ENCODE assay signal across 9 cellular contexts in genomic region chr17:30117548-30118155, GRCh38. TPM values are rescaled to one million over a fixed set of nuclear protein-coding genes. Genes with fewer than 3 reads are reported as not detected.
DNase-seq lines count a peak whose midpoint lies in the region; ATAC-seq, FAIRE-seq and TF ChIP-seq lines count a peak whose summit lies in the region.
"Had no signal": no experiment of that assay in that cellular context is flagged by ENCODE, and none has a peak within 500 bp of the region (broad histone marks: within the 10 kb centered on the region; RNA-seq: fewer than 3 reads in every experiment).

No MANE protein-coding gene starts in this region.

- ATAC-seq in activated T-cell treated with anti-CD3 and anti-CD28 coated beads, Interleukin-2, amount 50 U/mL, for 4 hours: peak in 1 of 2 donors; percentile 2
- ATAC-seq in HepG2: no peak

- peaks cover 51% of the 10 kb centered on the region for H3K79me2 ChIP-seq in HepG2 (ENCODE audit: insufficient read depth, low read length)

- CTCF ChIA-PET in HepG2 (lab: Yijun Ruan, JAX; ENCODE audit: low intra/inter-chr PET ratio, low total read pairs): no interaction called here

- H3K4me3 Mint-ChIP-seq in activated T-cell treated with anti-CD3 and anti-CD28 coated beads, Interleukin-2, amount 50 U/mL, for 4 hours: peak overlapping the region; percentile 96

- H4K20me1 ChIP-seq in HepG2 (ENCODE audit: insufficient read depth, low read length): no peaks in the 10 kb centered on the region

- TF ChIP-seq EP300 in HepG2 (IDR thresholded peaks at IDR 0.05; ENCODE audit: low read depth in 2 of 2, low read length in 2 of 2): no peak
- no peak for TF ChIP-seq EP300 in HepG2 (CRISPR knock-in tag; IDR thresholded peaks at IDR 0.05; ENCODE audit: borderline replicate concordance)

- peaks cover 13 to 25% of the 10 kb centered on the region in 2 donors for H3K4me1 ChIP-seq in adrenal gland (replicated peaks in 1 of 2)
- peaks cover 47% of the 10 kb centered on the region for H3K4me1 ChIP-seq in HepG2 (ENCODE audit: insufficient read depth, low read length)
- peaks cover 7 to 21% of the 10 kb centered on the region in 2 donors for H3K4me1 ChIP-seq in thyroid gland

- H3K27ac ChIP-seq in adrenal gland (peak overlapping the region; percentile 94 to 99 (median 97)), HepG2 (ENCODE audit: extremely low read length, insufficient read depth, low read length) (peak overlapping the region; percentile 87), thyroid gland (peak overlapping the region; percentile 91 to 96 (median 95))

- TF ChIP-seq CTCF in adrenal gland (IDR thresholded peaks at IDR 0.05) (no peak), HepG2 (CRISPR knock-in tag; IDR thresholded peaks at IDR 0.05) (no peak), thyroid gland (IDR thresholded peaks at IDR 0.05) (no peak)

- no peaks in the 10 kb centered on the region for H3K9me3 Mint-ChIP-seq in activated T-cell treated with anti-CD3 and anti-CD28 coated beads, Interleukin-2, amount 50 U/mL, for 4 hours

- 23 to 33% (median 25%) methylated on average over 7 of the region's 7 CpGs for WGBS in adrenal gland, 4 donors
- WGBS in HepG2 (ENCODE audit: low lambda C conversion rate): 13% methylated on average over 7 of the region's 7 CpGs
- 39% methylated on average over 7 of the region's 7 CpGs for WGBS in thyroid gland, 2 donors

- no TSS peak for BruUV-seq in HepG2 (replicated peaks; lab: Mats Ljungman, UMichigan)

- peak overlapping the region in 3 of 4 donors; percentile 74 to 88 (median 76) for H3K4me3 ChIP-seq in adrenal gland
- H3K4me3 ChIP-seq in HepG2 (replicated peaks in 1 of 3; ENCODE audit: insufficient read depth in 1 of 3, low read depth in 2 of 3, low read length in 3 of 3): peak overlapping the region; percentile 85 to 93 (median 91)
- H3K4me3 ChIP-seq in thyroid gland (replicated peaks in 1 of 3): peak overlapping the region; percentile 37 to 60 (median 58)

- POLR2A ChIA-PET in HepG2 (lab: Yijun Ruan, JAX): interaction anchor here (0.6 to 2.5 kb wide), 7 partner anchors 8 to 227 kb away, joined by 3 to 12 read pairs (median 3); no protein-coding TSS in a partner anchor

- H3K9me3 ChIP-seq in adrenal gland (replicated peaks in 1 of 3): no peaks in the 10 kb centered on the region
- no peaks in the 10 kb centered on the region for H3K9me3 ChIP-seq in HepG2 (ENCODE audit: low read length)
- H3K9me3 ChIP-seq in thyroid gland: no peaks in the 10 kb centered on the region

- TF ChIP-seq POLR2A in adrenal gland (IDR thresholded peaks at IDR 0.05) (no peak), HepG2 (IDR thresholded peaks at IDR 0.05; ENCODE audit: insufficient read depth in 1 of 2, low read depth in 2 of 2, low read length in 2 of 2) (no peak), thyroid gland (IDR thresholded peaks at IDR 0.05) (no peak)

- peaks cover 43% of the 10 kb centered on the region for H3K4me1 Mint-ChIP-seq in activated T-cell treated with anti-CD3 and anti-CD28 coated beads, Interleukin-2, amount 50 U/mL, for 4 hours (ENCODE audit: low read depth)

- H2AFZ ChIP-seq in HepG2 (ENCODE audit: low read length): no peak overlapping the region

- H3K27me3 ChIP-seq in adrenal gland: no peaks in the 10 kb centered on the region
- H3K27me3 ChIP-seq in HepG2 (ENCODE audit: control insufficient read depth in 1 of 2, insufficient read depth in 2 of 2, low read length in 2 of 2): no peaks in the 10 kb centered on the region; a peak in 1 of 5 replicates
- H3K27me3 ChIP-seq in thyroid gland: no peaks in the 10 kb centered on the region

- TF ChIP-seq RAD21 in HepG2 (CRISPR knock-in tag; IDR thresholded peaks at IDR 0.05): no peak

- in situ Hi-C loops in HepG2 (cut with HindIII; ENCODE audit: extremely low pct_ligation_motif_present, low pct_unique_long_range_greater_than_20kb): no loop called here

- no peaks in the 10 kb centered on the region for H3K27me3 Mint-ChIP-seq in activated T-cell treated with anti-CD3 and anti-CD28 coated beads, Interleukin-2, amount 50 U/mL, for 4 hours (ENCODE audit: low read depth)

- intact Hi-C loops in adrenal gland (cut with DNase I): no loop called here
- intact Hi-C loops in HepG2 (cut with micrococcal nuclease; ENCODE audit: unreplicated experiment): no loop called here
- intact Hi-C loops in thyroid gland (cut with DNase I): no loop called here

- H3K4me2 ChIP-seq in HepG2 (ENCODE audit: low read depth, low read length): peak overlapping the region; percentile 81

- peak overlapping the region; percentile 99 for H3K9ac ChIP-seq in HepG2 (ENCODE audit: insufficient read depth, low read depth, low read length)

- peaks cover 25% of the 10 kb centered on the region for H3K36me3 Mint-ChIP-seq in activated T-cell treated with anti-CD3 and anti-CD28 coated beads, Interleukin-2, amount 50 U/mL, for 4 hours (ENCODE audit: insufficient read depth)

- no peak for FAIRE-seq in HepG2 (lab: Jason Lieb, UNC)
- FAIRE-seq: TTC549 had no signal

- H3K36me3 ChIP-seq in adrenal gland (replicated peaks in 1 of 2) (peaks cover 0 to 7% of the 10 kb centered on the region in 2 donors), HepG2 (replicated peaks in 1 of 2; ENCODE audit: control insufficient read depth in 1 of 2, insufficient read depth in 2 of 2, low read length in 2 of 2) (peaks cover 0 to 9% of the 10 kb centered on the region in 2 experiments; a peak in 3 of 5 replicates), thyroid gland (peaks cover 0 to 8% of the 10 kb centered on the region in 2 donors)

- no peak for DNase-seq in activated T-cell treated with anti-CD3 and anti-CD28 coated beads, Interleukin-2, amount 50 U/mL, for 4 hours
- DNase-seq in activated T-cell treated with anti-CD3 and anti-CD28 coated beads, Interleukin-2, amount 50 U/mL, for 1 hour: no peak
- DNase-seq in adrenal gland (no peak), HepG2 (ENCODE audit: low spot score) (no peak), thyroid gland (no peak), NCI-H2227 (lab: John Stamatoyannopoulos, UW; ENCODE audit: unreplicated experiment) (no peak), retina (no peak)
- no peak for DNase-seq in stimulated activated CD4-positive, alpha-beta T cell treated with anti-CD3 and anti-CD28 coated beads, Interleukin-1b, Interleukin-23, amount 100 ng/mL, for 48 hours

TF ChIP-seq in HepG2, 621 proteins besides CTCF, POLR2A, EP300 and RAD21:
- no peak for TF ChIP-seq SIN3B (IDR thresholded peaks at IDR 0.05; ENCODE audit: low read length)
- TF ChIP-seq RARA (CRISPR knock-in tag; IDR thresholded peaks at IDR 0.05): no peak

RNA-seq across cellular contexts. Expression of gene NSRP1, which starts 1.0 kb away (rescaled TPM):
- total RNA-seq in activated T-cell treated with anti-CD3 and anti-CD28 coated beads, Interleukin-2, amount 50 U/mL, for 4 hours: 10 to 100 TPM; 33.0 to 40.8 (median 40.2) TPM
- total RNA-seq in adrenal gland: 10 to 100 TPM in 7 of 8 donors, 1 to 10 TPM in 1; 8.9 to 60.6 (median 22.1) TPM
- polyA plus RNA-seq in adrenal gland: 10 to 100 TPM; 19.2 to 63.6 (median 36.0) TPM
- 12.7 and 14.3 TPM in 2 replicates for total RNA-seq in HepG2 (2016; rRNA removed; fragmentation: Illumina TruSeq; extraction: Trizol)
- total RNA-seq in HepG2 (2016; cell fraction: cytosol; rRNA removed; fragmentation: Illumina TruSeq; extraction: Trizol; ENCODE audit: low read depth): 4.8 and 4.9 TPM in 2 replicates
- total RNA-seq in HepG2 (2016; cell fraction: insoluble cytoplasmic fraction; rRNA removed; fragmentation: Illumina TruSeq; extraction: Trizol): 11.4 and 13.2 TPM in 2 replicates
- 6.2 and 6.9 TPM in 2 replicates for total RNA-seq in HepG2 (2016; cell fraction: membrane; rRNA removed; fragmentation: Illumina TruSeq; extraction: Trizol)
- 17.0 and 18.8 TPM in 2 replicates for total RNA-seq in HepG2 (2016; cell fraction: nucleus; rRNA removed; fragmentation: Illumina TruSeq; extraction: Trizol)
- 6.9 and 7.0 TPM in 2 replicates for polyA plus RNA-seq in HepG2 (2011; rRNA removed)
- 4.6 and 5.9 TPM in 2 replicates for polyA plus RNA-seq in HepG2 (2011; cell fraction: cytosol; rRNA removed)
- polyA plus RNA-seq in HepG2 (2011; cell fraction: nucleus; rRNA removed): 7.8 and 8.7 TPM in 2 replicates
- 9.8 and 14.0 TPM in 2 replicates for polyA plus RNA-seq in HepG2 (2012)
- polyA plus RNA-seq in HepG2 (2016; cell fraction: cytosol; fragmentation: Illumina TruSeq; extraction: Trizol; ENCODE audit: low read depth): 2.3 and 2.7 TPM in 2 replicates
- 20.2 and 23.2 TPM in 2 replicates for polyA plus RNA-seq in HepG2 (2016; cell fraction: insoluble cytoplasmic fraction; fragmentation: Illumina TruSeq; extraction: Trizol; ENCODE audit: low read depth)
- 4.3 and 5.8 TPM in 2 replicates for polyA plus RNA-seq in HepG2 (2016; cell fraction: membrane; fragmentation: Illumina TruSeq; extraction: Trizol; ENCODE audit: low read depth)
- 29.8 and 32.2 TPM in 2 replicates for polyA plus RNA-seq in HepG2 (2016; cell fraction: nucleus; fragmentation: Illumina TruSeq; extraction: Trizol; ENCODE audit: insufficient read depth, low read depth)
- polyA minus RNA-seq in HepG2 (2011; rRNA and poly(A)+ RNA removed; ENCODE audit: low replicate concordance): 5.6 and 19.0 TPM in 2 replicates
- 3.8 and 5.9 TPM in 2 replicates for polyA minus RNA-seq in HepG2 (2011; cell fraction: cytosol; rRNA and poly(A)+ RNA removed)
- 31.1 and 34.6 TPM in 2 replicates for polyA minus RNA-seq in HepG2 (2011; cell fraction: nucleus; rRNA and poly(A)+ RNA removed)
- 10 to 100 TPM; 21.3 to 33.3 (median 25.5) TPM for total RNA-seq in thyroid gland
